Comparison of ENCODE assay signal across 19 cellular contexts in the genomic region with DNA sequence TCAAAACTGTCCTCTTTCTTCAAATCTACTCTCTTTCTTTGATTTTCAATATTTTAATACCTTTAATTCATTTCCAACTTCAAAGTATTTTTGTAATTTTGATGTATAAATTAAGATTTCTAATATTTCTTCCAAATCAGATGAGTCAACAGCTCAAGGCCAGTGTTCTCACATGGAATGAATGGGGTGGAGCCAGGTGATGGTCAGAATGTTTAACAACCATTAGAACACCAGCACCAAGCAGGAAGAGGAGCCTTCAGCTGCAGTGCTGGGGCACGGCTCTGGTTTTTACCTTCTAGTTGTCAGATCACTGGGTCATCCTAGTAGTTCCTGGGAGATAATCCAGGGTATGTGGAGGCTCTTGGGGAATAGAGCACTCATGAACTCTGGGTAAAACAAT.
"Had no signal": no experiment of that assay in that cellular context is flagged by ENCODE, and none has a peak within 500 bp of the region (broad histone marks: within the 10 kb centered on the region; RNA-seq: fewer than 3 reads in every experiment).

No MANE protein-coding gene starts in this region.

- H3K4me3 ChIP-seq: left ventricle myocardium inferior, ovary, prostate gland had no signal

- H3K36me3 Mint-ChIP-seq: activated naive CD8-positive, alpha-beta T cell; mesothelial cell of epicardium; T-cell had no signal

- H3K4me1 ChIP-seq: left ventricle myocardium inferior, prostate gland had no signal

- H3K36me3 ChIP-seq: left ventricle myocardium inferior, ovary, prostate gland had no signal

- H3K4me1 Mint-ChIP-seq: immature natural killer cell; mesothelial cell of epicardium; naive thymus-derived CD8-positive, alpha-beta T cell; T-cell had no signal

- H3K27ac Mint-ChIP-seq: activated CD8-positive, alpha-beta T cell treated with anti-CD3 and anti-CD28 coated beads, Interleukin-2, amount 10 ng/mL, durations not matched to agents 7 days and 5 days; activated naive CD8-positive, alpha-beta T cell; activated T-helper 1 cell treated with anti-CD3 and anti-CD28 coated beads, Interleukin-12 subunit alpha, Interleukin-12 subunit beta, Interleukin-2, Interleukin-4 antibody, amounts not matched to agents 30 ng/mL and 10 ng/mL and 1 ng/mL, durations not matched to agents 14 hours and 24 hours and 36 hours; immature natural killer cell; mesothelial cell of epicardium; naive thymus-derived CD8-positive, alpha-beta T cell; T-cell; T-helper 2 cell treated with Interferon-gamma antibody and Interleukin-4, amounts not matched to agents 5 μg/mL and 100 μg/mL, for 36 hours had no signal

- H3K27me3 Mint-ChIP-seq: activated naive CD8-positive, alpha-beta T cell; naive thymus-derived CD8-positive, alpha-beta T cell; T-cell had no signal

- DNase-seq: activated CD4-positive, alpha-beta T cell treated with anti-CD3 and anti-CD28 coated beads for 1 hour; activated CD4-positive, alpha-beta T cell treated with anti-CD3 and anti-CD28 coated beads, Interleukin-2, amount 50 U/mL, for 1 hour; activated CD8-positive, alpha-beta T cell treated with anti-CD3 and anti-CD28 coated beads, Interleukin-2, amount 10 ng/mL, durations not matched to agents 7 days and 5 days; cortex of kidney; immature natural killer cell; kidney glomerular epithelial cell; left ventricle myocardium inferior; naive thymus-derived CD8-positive, alpha-beta T cell; ovary; stimulated activated CD4-positive, alpha-beta T cell treated with anti-CD3 and anti-CD28 coated beads, Interleukin-4, amount 100 ng/mL, for 24 hours; stimulated activated naive CD8-positive, alpha-beta T cell treated with anti-CD3 and anti-CD28 coated beads, Interleukin-15, Interleukin-2, amounts not matched to agents 100 U/mL and 50 U/mL, for 24 hours; T-cell had no signal

- H3K4me3 Mint-ChIP-seq: activated CD8-positive, alpha-beta T cell treated with anti-CD3 and anti-CD28 coated beads, Interleukin-2, amount 10 ng/mL, durations not matched to agents 7 days and 5 days; activated naive CD8-positive, alpha-beta T cell; activated T-helper 1 cell treated with anti-CD3 and anti-CD28 coated beads, Interleukin-12 subunit alpha, Interleukin-12 subunit beta, Interleukin-2, Interleukin-4 antibody, amounts not matched to agents 30 ng/mL and 10 ng/mL and 1 ng/mL, durations not matched to agents 14 hours and 24 hours and 36 hours; immature natural killer cell; mesothelial cell of epicardium; naive thymus-derived CD8-positive, alpha-beta T cell; T-cell; T-helper 2 cell treated with Interferon-gamma antibody and Interleukin-4, amounts not matched to agents 5 μg/mL and 100 μg/mL, for 36 hours had no signal

- H3K27ac ChIP-seq: epithelial cell of prostate, left ventricle myocardium inferior, ovary, prostate gland, VCaP had no signal

- H3K27me3 ChIP-seq: ovary had no signal

- ATAC-seq: activated CD8-positive, alpha-beta T cell treated with anti-CD3 and anti-CD28 coated beads, Interleukin-2, amount 10 ng/mL, durations not matched to agents 7 days and 5 days; naive thymus-derived CD8-positive, alpha-beta T cell; stimulated activated naive CD8-positive, alpha-beta T cell treated with anti-CD3 and anti-CD28 coated beads, Interleukin-15, Interleukin-2, amounts not matched to agents 100 U/mL and 50 U/mL, for 24 hours; T-cell had no signal

- H3K9me3 ChIP-seq: left ventricle myocardium inferior, ovary, prostate gland had no signal
